ENCODE assay signal across 8 cellular contexts in the genomic region with DNA sequence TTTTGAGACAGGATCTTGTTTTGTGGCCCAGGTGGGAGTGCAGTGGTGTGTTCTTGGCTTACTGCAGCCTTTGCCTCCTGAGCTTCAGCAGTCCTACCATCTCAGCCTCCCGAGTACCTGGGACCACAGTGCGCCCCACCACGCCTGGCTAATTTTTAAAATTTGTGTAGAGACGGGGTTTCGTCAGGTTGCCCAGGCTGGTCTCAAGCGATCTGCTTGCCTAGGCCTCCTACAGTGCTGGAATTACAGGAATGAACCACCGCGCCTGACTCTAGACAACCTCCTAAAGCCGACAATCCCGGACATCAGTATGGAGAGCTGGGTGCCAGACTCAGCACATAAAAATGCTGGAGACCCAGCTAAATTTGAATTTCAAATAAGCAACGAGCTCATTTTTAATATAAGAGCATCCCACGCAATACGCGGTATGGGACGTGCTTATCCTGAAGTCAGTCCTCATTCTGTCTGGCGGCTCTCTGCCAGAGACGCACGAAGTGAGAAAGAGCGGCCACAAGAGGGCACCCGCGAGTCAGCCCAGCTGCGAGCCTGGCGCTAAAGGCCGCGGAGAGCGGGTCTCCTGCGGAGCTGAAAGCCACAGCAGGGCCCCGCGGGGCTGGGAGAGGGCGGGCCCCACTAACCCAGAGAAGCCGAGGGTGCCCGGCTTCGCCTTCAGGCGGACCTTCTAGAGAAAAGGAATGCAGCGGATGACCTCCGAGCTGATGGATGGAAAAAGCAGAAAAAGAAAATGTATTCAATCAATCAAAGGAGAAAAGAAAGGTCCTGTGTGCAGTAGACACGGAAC. TPM values are rescaled to one million over a fixed set of nuclear protein-coding genes. Genes with fewer than 3 reads are reported as not detected.
DNase-seq lines count a peak whose midpoint lies in the region; ATAC-seq lines count a peak whose summit lies in the region.

No MANE protein-coding gene starts in this region.

- ATAC-seq in GM19043 (IDR thresholded peaks at IDR 0.05; ENCODE audit: low read depth, unreplicated experiment), result peak; percentile 90
- peak; percentile 90 for ATAC-seq in HG03432 (IDR thresholded peaks at IDR 0.05; ENCODE audit: unreplicated experiment)

- DNase-seq in C1 segment of cervical spinal cord (lab: John Stamatoyannopoulos, UW) (peak in 12 of 14 donors; percentile 15 to 80 (median 70)), NCI-H748 (lab: John Stamatoyannopoulos, UW; ENCODE audit: unreplicated experiment) (peak; percentile 75), mesenchymal stem cell (peak; percentile 79)
- DNase-seq in activated CD4-positive, alpha-beta memory T cell treated with anti-CD3 and anti-CD28 coated beads for 36 hours, result peak; percentile 90
- peak; percentile 90 for DNase-seq in stimulated activated CD8-positive, alpha-beta memory T cell treated with anti-CD3 and anti-CD28 coated beads, Interleukin-15, amount 100 ng/mL, for 24 hours (ENCODE audit: low read depth)

- WGBS in mesenchymal stem cell, result 10% methylated on average over 37 of the region's 37 CpGs

- H3K4me1 ChIP-seq in duodenal mucosa (ENCODE audit: control insufficient read depth in 1 of 2, insufficient read depth in 2 of 2, low read length in 2 of 2) (peaks cover 7 to 10% of the 10 kb centered on the region in 2 donors), mesenchymal stem cell (ENCODE audit: control insufficient read depth, insufficient read depth, low read depth, low read length) (peaks cover 44% of the 10 kb centered on the region)

- peak overlapping the region; percentile 51 for H2BK5ac ChIP-seq in mesenchymal stem cell (ENCODE audit: low read depth, low read length, poor library complexity, severe bottlenecking)

- no peak overlapping the region for H2BK120ac ChIP-seq in mesenchymal stem cell (ENCODE audit: low read depth, low read length)

- no peaks in the 10 kb centered on the region for H3K9me3 ChIP-seq in duodenal mucosa (ENCODE audit: control insufficient read depth in 1 of 2, low read length in 2 of 2)
- no peaks in the 10 kb centered on the region for H3K9me3 ChIP-seq in mesenchymal stem cell (ENCODE audit: control insufficient read depth, low read length)

- H3K4ac ChIP-seq in mesenchymal stem cell (ENCODE audit: low read depth in 1 of 2, low read length in 2 of 2), result no peak overlapping the region

- POLR2A ChIA-PET in activated CD4-positive, alpha-beta memory T cell treated with anti-CD3 and anti-CD28 coated beads for 36 hours (lab: Charles Lee), result interaction anchor here (0.7 to 1.0 kb wide), 2 partner anchors 83 to 90 kb away, joined by 3 read pairs; no protein-coding TSS in a partner anchor

- H3K4me3 Mint-ChIP-seq in activated CD4-positive, alpha-beta memory T cell treated with anti-CD3 and anti-CD28 coated beads for 36 hours, result peak overlapping the region; percentile 35

- H3K23ac ChIP-seq in mesenchymal stem cell (ENCODE audit: low read length in 2 of 2), result no peak overlapping the region

- H4K8ac ChIP-seq in mesenchymal stem cell (ENCODE audit: low read length), result no peak overlapping the region

- H3K27me3 ChIP-seq in duodenal mucosa (ENCODE audit: control insufficient read depth in 1 of 2, insufficient read depth in 2 of 2, low read length in 2 of 2) (peaks cover 63 to 67% of the 10 kb centered on the region in 2 donors), mesenchymal stem cell (ENCODE audit: control insufficient read depth in 1 of 2, insufficient read depth in 1 of 2, low read length in 2 of 2) (peaks cover 23 to 76% of the 10 kb centered on the region in 2 experiments)

- no peak overlapping the region for H2BK15ac ChIP-seq in mesenchymal stem cell (ENCODE audit: low read depth, poor library complexity, severe bottlenecking)

- no peak overlapping the region for H2BK12ac ChIP-seq in mesenchymal stem cell (ENCODE audit: low read length in 2 of 2)

- intact Hi-C loops in activated CD4-positive, alpha-beta memory T cell treated with anti-CD3 and anti-CD28 coated beads for 36 hours (cut with micrococcal nuclease), result loop anchor here (2.0 to 10.0 kb wide), 3 partner anchors 59 to 193 kb away; no protein-coding TSS in a partner anchor

- H3K36me3 ChIP-seq in duodenal mucosa (ENCODE audit: control insufficient read depth in 1 of 2, insufficient read depth in 2 of 2, low read length in 2 of 2), result no peaks in the 10 kb centered on the region
- H3K36me3 ChIP-seq in mesenchymal stem cell (ENCODE audit: control insufficient read depth in 1 of 2, insufficient read depth in 2 of 2, low read depth in 1 of 2, low read length in 2 of 2), result peaks cover 0 to 4% of the 10 kb centered on the region in 2 experiments

- H3K4me2 ChIP-seq in mesenchymal stem cell (ENCODE audit: low read length, poor library complexity, severe bottlenecking), result peak overlapping the region; percentile 24

- no peak overlapping the region for H3K18ac ChIP-seq in mesenchymal stem cell (ENCODE audit: low read depth in 1 of 2, low read length in 2 of 2)

- peaks cover 30% of the 10 kb centered on the region for H3K27me3 Mint-ChIP-seq in activated CD4-positive, alpha-beta memory T cell treated with anti-CD3 and anti-CD28 coated beads for 36 hours

- H4K91ac ChIP-seq in mesenchymal stem cell (ENCODE audit: low read length), result no peak overlapping the region

- H3K9me3 Mint-ChIP-seq in activated CD4-positive, alpha-beta memory T cell treated with anti-CD3 and anti-CD28 coated beads for 36 hours, result no peaks in the 10 kb centered on the region

- H3K14ac ChIP-seq in mesenchymal stem cell (ENCODE audit: low read length in 2 of 2), result no peak overlapping the region

- CTCF ChIA-PET in activated CD4-positive, alpha-beta memory T cell treated with anti-CD3 and anti-CD28 coated beads for 36 hours (lab: Charles Lee), result interaction anchor here (0.7 to 3.8 kb wide), 45 partner anchors 8 to 424 kb away, joined by 3 to 30 read pairs (median 4); partner anchors contain the start of genes ECHS1, FUOM, MTG1 and PRAP1

- no peak overlapping the region for H3K27ac Mint-ChIP-seq in activated CD4-positive, alpha-beta memory T cell treated with anti-CD3 and anti-CD28 coated beads for 36 hours

- H2AFZ ChIP-seq in mesenchymal stem cell (ENCODE audit: low read depth, low read length), result no peak overlapping the region

- no peaks in the 10 kb centered on the region for H3K79me1 ChIP-seq in mesenchymal stem cell (replicated peaks; ENCODE audit: low read length, poor library complexity, severe bottlenecking)

- H3K27ac ChIP-seq in duodenal mucosa (ENCODE audit: low read depth, low read length) (no peak overlapping the region), mesenchymal stem cell (ENCODE audit: low read length, poor library complexity, severe bottlenecking) (peak overlapping the region; percentile 75)

- no peak overlapping the region for H2AK5ac ChIP-seq in mesenchymal stem cell (ENCODE audit: low read length, severe bottlenecking)

- H3K4me3 ChIP-seq in duodenal mucosa (ENCODE audit: low read depth in 1 of 2, low read length in 2 of 2), result peak overlapping the region; percentile 55 to 58
- H3K4me3 ChIP-seq in mesenchymal stem cell (ENCODE audit: insufficient read depth in 1 of 2, low read depth in 1 of 2, low read length in 2 of 2), result peak overlapping the region in 1 of 2 experiments; percentile 68

- no peaks in the 10 kb centered on the region for H3K36me3 Mint-ChIP-seq in activated CD4-positive, alpha-beta memory T cell treated with anti-CD3 and anti-CD28 coated beads for 36 hours

- H3K9ac ChIP-seq in duodenal mucosa (ENCODE audit: low read depth in 1 of 2, low read length in 2 of 2) (peak overlapping the region in 1 of 2 donors; percentile 32), mesenchymal stem cell (ENCODE audit: low read length) (peak overlapping the region; percentile 58)

- H3K4me1 Mint-ChIP-seq in activated CD4-positive, alpha-beta memory T cell treated with anti-CD3 and anti-CD28 coated beads for 36 hours (ENCODE audit: low read depth), result peaks cover 6% of the 10 kb centered on the region

RNA-seq across cellular contexts. Expression of gene CALY, which starts 7.1 kb away (rescaled TPM):
- not detected for total RNA-seq in activated CD4-positive, alpha-beta memory T cell treated with anti-CD3 and anti-CD28 coated beads for 36 hours
- 0.54 TPM for polyA plus RNA-seq in mesenchymal stem cell (2013, experiment 1 of 2)
- 0.47 TPM for polyA plus RNA-seq in mesenchymal stem cell (2013, experiment 2 of 2)

RNA-seq across cellular contexts. Expression of gene PRAP1, which starts 17.6 kb away (rescaled TPM):
- total RNA-seq in activated CD4-positive, alpha-beta memory T cell treated with anti-CD3 and anti-CD28 coated beads for 36 hours, result not detected
- polyA plus RNA-seq in mesenchymal stem cell (2013, experiment 1 of 2), result not detected
- not detected for polyA plus RNA-seq in mesenchymal stem cell (2013, experiment 2 of 2)

RNA-seq across cellular contexts. Expression of gene ZNF511, which starts 20.9 kb away (rescaled TPM):
- 10 to 100 TPM; 48.7 to 51.5 TPM for total RNA-seq in activated CD4-positive, alpha-beta memory T cell treated with anti-CD3 and anti-CD28 coated beads for 36 hours
- 17.8 TPM for polyA plus RNA-seq in mesenchymal stem cell (2013, experiment 1 of 2)
- polyA plus RNA-seq in mesenchymal stem cell (2013, experiment 2 of 2), result 17.9 TPM

RNA-seq across cellular contexts. Expression of gene TUBGCP2, which starts 20.9 kb away (rescaled TPM):
- 10 to 100 TPM; 54.5 to 59.1 TPM for total RNA-seq in activated CD4-positive, alpha-beta memory T cell treated with anti-CD3 and anti-CD28 coated beads for 36 hours
- polyA plus RNA-seq in mesenchymal stem cell (2013, experiment 1 of 2), result 36.2 TPM
- polyA plus RNA-seq in mesenchymal stem cell (2013, experiment 2 of 2), result 35.4 TPM

RNA-seq across cellular contexts. Expression of gene FUOM, which starts 28.2 kb away (rescaled TPM):
- 10 to 100 TPM; 46.5 to 49.8 TPM for total RNA-seq in activated CD4-positive, alpha-beta memory T cell treated with anti-CD3 and anti-CD28 coated beads for 36 hours
- polyA plus RNA-seq in mesenchymal stem cell (2013, experiment 1 of 2), result 38.2 TPM
- 37.0 TPM for polyA plus RNA-seq in mesenchymal stem cell (2013, experiment 2 of 2)
